In genomic region chr21:43024737-43025136, GRCh38 we compare ENCODE assay signal across 20 cellular contexts. TPM values are rescaled to one million over a fixed set of nuclear protein-coding genes. Genes with fewer than 3 reads are reported as not detected.
DNase-seq lines count a peak whose midpoint lies in the region; TF ChIP-seq lines count a peak whose summit lies in the region.
"Had no signal": no experiment of that assay in that cellular context is flagged by ENCODE, and none has a peak within 500 bp of the region (broad histone marks: within the 10 kb centered on the region; RNA-seq: fewer than 3 reads in every experiment).

No MANE protein-coding gene starts in this region.

- H3K4me1 Mint-ChIP-seq in glutamatergic neuron (ENCODE audit: low read depth, unreplicated experiment): no peaks in the 10 kb centered on the region
- H3K4me1 Mint-ChIP-seq: CD4-positive, alpha-beta memory T cell had no signal

- TF ChIP-seq POLR2A in spleen (IDR thresholded peaks at IDR 0.05): no peak

- no peak for TF ChIP-seq CTCF in spleen (IDR thresholded peaks at IDR 0.05 in 8 of 11, conservative IDR thresholded peaks at IDR 0.05 in 3 of 11)
- no peak for TF ChIP-seq CTCF in glutamatergic neuron (IDR thresholded peaks at IDR 0.05; ENCODE audit: partially characterized antibody, unreplicated experiment)

- H3K36me3 ChIP-seq in Karpas-422 (ENCODE audit: insufficient read depth, low read length) (no peaks in the 10 kb centered on the region; the same call in 1 of the 2 replicates), spleen (peaks cover 0 to 100% (median 73%) of the 10 kb centered on the region in 6 donors)

- H4K20me1 ChIP-seq in Karpas-422 (ENCODE audit: insufficient read depth, low read depth, low read length): no peaks in the 10 kb centered on the region

- H3K79me2 ChIP-seq in Karpas-422 (ENCODE audit: low read length): no peaks in the 10 kb centered on the region

- WGBS in spleen, 5 donors: 82 to 92% (median 88%) methylated on average over 6 of the region's 6 CpGs

- H3K27ac ChIP-seq in Karpas-422 (ENCODE audit: low read length): no peak overlapping the region
- H3K27ac ChIP-seq in spleen: no peak overlapping the region
- H3K27ac ChIP-seq: A549, BLaER1 had no signal

- no peak overlapping the region for H2AFZ ChIP-seq in Karpas-422 (ENCODE audit: low read length)

- peak; percentile 84 for DNase-seq in G401 (ENCODE audit: low spot score)
- peak; percentile 37 for DNase-seq in Karpas-422
- DNase-seq in cerebellar cortex (ENCODE audit: low spot score): peak; percentile 81
- peak; percentile 9 for DNase-seq in spleen
- no peak for DNase-seq in activated CD4-positive, alpha-beta T cell treated with anti-CD3 and anti-CD28 coated beads, Interleukin-2, amount 50 U/mL, for 4 hours
- no peak for DNase-seq in glutamatergic neuron
- no peak for DNase-seq in GM19238 (ENCODE audit: insufficient read length, low spot score)
- DNase-seq: CD4-positive, alpha-beta memory T cell; DMS153; GOT3; NCI-H1092 treated with DMSO at 0.1 percent for 48 hours; NCI-H146; NCI-H2081; NCI-H748 treated with DMSO at 0.1 percent for 48 hours; NK-92 treated with Interleukin-12 subunit alpha and Interleukin-12 subunit beta, amount 100 ng/mL, for 24 hours; SHP77 treated with DMSO at 0.1 percent for 48 hours had no signal

- peaks cover 30% of the 10 kb centered on the region for H3K4me1 ChIP-seq in Karpas-422 (ENCODE audit: low read length)
- peaks cover 0 to 11% (median 4%) of the 10 kb centered on the region in 6 donors for H3K4me1 ChIP-seq in spleen
- H3K4me1 ChIP-seq: A549 had no signal

- peaks cover 2% of the 10 kb centered on the region for H3K9me3 Mint-ChIP-seq in glutamatergic neuron (ENCODE audit: unreplicated experiment)
- H3K9me3 Mint-ChIP-seq: CD4-positive, alpha-beta memory T cell; IgD-negative memory B cell had no signal

- H3K27me3 Mint-ChIP-seq in glutamatergic neuron (ENCODE audit: unreplicated experiment): peaks cover 3% of the 10 kb centered on the region
- H3K27me3 Mint-ChIP-seq: CD4-positive, alpha-beta memory T cell; IgD-negative memory B cell had no signal

- no peak overlapping the region for H3K4me3 Mint-ChIP-seq in glutamatergic neuron (ENCODE audit: unreplicated experiment)
- H3K4me3 Mint-ChIP-seq: CD4-positive, alpha-beta memory T cell; IgD-negative memory B cell had no signal

- H3K9me3 ChIP-seq in Karpas-422 (ENCODE audit: low read length) (no peaks in the 10 kb centered on the region), spleen (no peaks in the 10 kb centered on the region)
- H3K9me3 ChIP-seq: A549, BLaER1 had no signal

- H3K36me3 Mint-ChIP-seq in glutamatergic neuron (ENCODE audit: unreplicated experiment): peaks cover 11% of the 10 kb centered on the region

- intact Hi-C loops in spleen (cut with DNase I; ENCODE audit: low total_unique reads): no loop called here

- no peak overlapping the region for H3K4me3 ChIP-seq in Karpas-422 (ENCODE audit: low read length)
- no peak overlapping the region for H3K4me3 ChIP-seq in spleen
- H3K4me3 ChIP-seq: A549, BLaER1, GM12878 had no signal

- H3K4me2 ChIP-seq in Karpas-422 (ENCODE audit: low read depth, low read length, poor library complexity, severe bottlenecking): no peak overlapping the region
- H3K4me2 ChIP-seq: A549, BLaER1 had no signal

- no peak overlapping the region for H3K9ac ChIP-seq in Karpas-422 (ENCODE audit: low read length)
- H3K9ac ChIP-seq: BLaER1 had no signal

- no peak overlapping the region for H3K27ac Mint-ChIP-seq in glutamatergic neuron (ENCODE audit: unreplicated experiment)
- H3K27ac Mint-ChIP-seq: IgD-negative memory B cell had no signal

- in situ Hi-C loops in G401 (cut with HindIII; ENCODE audit: low sequenced_read_pairs): no loop called here

- H3K27me3 ChIP-seq in Karpas-422 (ENCODE audit: low read length) (no peaks in the 10 kb centered on the region), spleen (replicated peaks in 1 of 7) (no peaks in the 10 kb centered on the region)
- H3K27me3 ChIP-seq: BLaER1 had no signal

- H3K9me2 ChIP-seq in Karpas-422 (replicated peaks; ENCODE audit: insufficient read depth, low read length): no peaks in the 10 kb centered on the region

RNA-seq across cellular contexts. Expression of gene PKNOX1, which starts 50.4 kb away (rescaled TPM):
- 14.1 and 21.5 TPM in 2 replicates for total RNA-seq in G401 (2014; rRNA removed; shearing (Covaris generic))
- total RNA-seq in Karpas-422 (2014; rRNA removed; shearing (Covaris generic); ENCODE audit: low replicate concordance): 19.7 and 28.1 TPM in 2 replicates
- total RNA-seq in spleen (10 to 100 TPM; 11.1 to 21.2 (median 17.3) TPM), glutamatergic neuron (ENCODE audit: unreplicated experiment) (28.7 TPM)
- polyA plus RNA-seq in spleen: 10 to 100 TPM in 1 of 3 donors, 1 to 10 TPM in 2; 7.3 to 10.1 (median 8.7) TPM

RNA-seq across cellular contexts. Expression of gene CBS, which starts 50.9 kb away (rescaled TPM):
- 54.7 and 71.5 TPM in 2 replicates for total RNA-seq in G401 (2014; rRNA removed; shearing (Covaris generic))
- 3.6 and 4.5 TPM in 2 replicates for total RNA-seq in Karpas-422 (2014; rRNA removed; shearing (Covaris generic); ENCODE audit: low replicate concordance)
- 10 to 100 TPM in 1 of 7 donors, 1 to 10 TPM in 6; 1.2 to 10.9 (median 4.5) TPM for total RNA-seq in spleen
- 1 to 10 TPM in 2 of 3 donors, under 1 TPM in 1; 0.65 to 2.9 (median 1.4) TPM for polyA plus RNA-seq in spleen
- total RNA-seq in glutamatergic neuron (ENCODE audit: unreplicated experiment): 232 TPM
- polyA plus RNA-seq: CD4-positive, alpha-beta memory T cell; IgD-negative memory B cell had no signal

Comparison
In these comparisons a context has a peak if more than half of its experiments do, and no peak if none do; other contexts are left out.
1. DNase-seq: peak in G401 (single experiment), Karpas-422 (single experiment), cerebellar cortex (single experiment) and spleen (single experiment); none in activated CD4-positive, alpha-beta T cell treated with anti-CD3 and anti-CD28 coated beads, Interleukin-2, amount 50 U/mL, for 4 hours (0 of 2), glutamatergic neuron (single experiment) and GM19238 (single experiment).